8 cellular contexts compared by ENCODE assay signal in genomic region chr17:2192367-2193028, GRCh38.
DNase-seq lines count a peak whose midpoint lies in the region; ATAC-seq and TF ChIP-seq lines count a peak whose summit lies in the region.

No MANE protein-coding gene starts in this region.

- H3K27me3 ChIP-seq in BJ (ENCODE audit: control insufficient read depth, insufficient read depth, low read length) = no peaks in the 10 kb centered on the region
- no peaks in the 10 kb centered on the region for H3K27me3 ChIP-seq in sigmoid colon

- intact Hi-C loops in sigmoid colon (cut with DNase I) = no loop called here

- H3K4me3 Mint-ChIP-seq in nephron progenitor cell = no peak overlapping the region

- ATAC-seq in GM18519 (IDR thresholded peaks at IDR 0.05; ENCODE audit: low FRiP score, unreplicated experiment) = no peak

- no peaks in the 10 kb centered on the region for H3K9me3 ChIP-seq in sigmoid colon

- H3K36me3 Mint-ChIP-seq in nephron progenitor cell (ENCODE audit: low read depth) = peaks cover 57% of the 10 kb centered on the region

- peak; percentile 15; the same call in 1 of the 2 replicates for TF ChIP-seq CTCF in BJ (IDR thresholded peaks at IDR 0.05; ENCODE audit: insufficient read depth, low read depth, low read length)
- TF ChIP-seq CTCF in sigmoid colon (IDR thresholded peaks at IDR 0.05) = no peak
- no peak for TF ChIP-seq CTCF in nephron progenitor cell (IDR thresholded peaks at IDR 0.05)

- no peaks in the 10 kb centered on the region for H3K9me3 Mint-ChIP-seq in nephron progenitor cell

- H3K27me3 Mint-ChIP-seq in nephron progenitor cell (ENCODE audit: low read depth, poor library complexity) = peaks cover 13% of the 10 kb centered on the region

- peaks cover 3% of the 10 kb centered on the region; the same call in 1 of the 2 replicates for H3K36me3 ChIP-seq in BJ (ENCODE audit: control insufficient read depth, insufficient read depth, low read length)
- peaks cover 0 to 9% (median 3%) of the 10 kb centered on the region in 4 donors for H3K36me3 ChIP-seq in sigmoid colon

- no peak for TF ChIP-seq POLR2A in sigmoid colon (IDR thresholded peaks at IDR 0.05)

- no peak overlapping the region for H3K4me3 ChIP-seq in BJ (ENCODE audit: low read depth, low read length)
- H3K4me3 ChIP-seq in sigmoid colon = no peak overlapping the region

- no peak for TF ChIP-seq EP300 in sigmoid colon (IDR thresholded peaks at IDR 0.05)

- H3K27ac Mint-ChIP-seq in nephron progenitor cell = no peak overlapping the region

- peaks cover 0 to 41% (median 28%) of the 10 kb centered on the region in 4 donors for H3K4me1 ChIP-seq in sigmoid colon

- 38 to 75% methylated on average over 7 of the region's 7 CpGs for WGBS in sigmoid colon, 2 donors

- H3K4me1 Mint-ChIP-seq in nephron progenitor cell = peaks cover 26% of the 10 kb centered on the region

- H3K27ac ChIP-seq in sigmoid colon = peak overlapping the region; percentile 3 to 56 (median 38)

- DNase-seq in BJ (ENCODE audit: low read depth) = peak; percentile 86
- DNase-seq in HPDE6-E6E7 (ENCODE audit: extremely low spot score) = peak; percentile 62
- DNase-seq in activated CD4-positive, alpha-beta T cell treated with anti-CD3 and anti-CD28 coated beads for 4 hours = peak; percentile 36 to 48
- DNase-seq in dermis blood vessel endothelial cell = peak; percentile 98
- DNase-seq in sigmoid colon = no peak
- DNase-seq in NCI-H1092 treated with DMSO at 0.1 percent for 48 hours (lab: John Stamatoyannopoulos, UW) = no peak
- no peak for DNase-seq in nephron progenitor cell

- POLR2A ChIA-PET in BJ (lab: Charles Lee) = interaction anchor here (0.7 kb wide), 1 partner anchor 22 kb away, joined by 3 read pairs; no protein-coding TSS in a partner anchor

- CTCF ChIA-PET in BJ (lab: Yijun Ruan, JAX) = interaction anchor here (1.1 to 1.4 kb wide), 3 partner anchors 11 to 22 kb away, joined by 3 to 4 read pairs (median 3); no protein-coding TSS in a partner anchor

Comparison
In these comparisons a context has a peak if more than half of its experiments do, and no peak if none do; other contexts are left out.
1. DNase-seq: peak in BJ (single experiment), HPDE6-E6E7 (single experiment), activated CD4-positive, alpha-beta T cell treated with anti-CD3 and anti-CD28 coated beads for 4 hours (2 of 2) and dermis blood vessel endothelial cell (single experiment); none in sigmoid colon (single experiment), NCI-H1092 treated with DMSO at 0.1 percent for 48 hours (single experiment) and nephron progenitor cell (single experiment).